34 cellular contexts compared by ENCODE assay signal in genomic region chr9:76077537-76077936, GRCh38.
DNase-seq lines count a peak whose midpoint lies in the region; ATAC-seq, FAIRE-seq and TF ChIP-seq lines count a peak whose summit lies in the region.
"Had no signal": no experiment of that assay in that cellular context is flagged by ENCODE, and none has a peak within 500 bp of the region (broad histone marks: within the 10 kb centered on the region; RNA-seq: fewer than 3 reads in every experiment).

No MANE protein-coding gene starts in this region.

- H3K36me3 ChIP-seq in HEK293 (ENCODE audit: control insufficient read depth in 2 of 2, insufficient read depth in 1 of 2, low read length in 2 of 2), result peaks cover 0 to 7% of the 10 kb centered on the region in 2 experiments; a peak in 1 of 3 replicates
- H3K36me3 ChIP-seq in K562 (ENCODE audit: control insufficient read depth, insufficient read depth, low read length), result no peaks in the 10 kb centered on the region
- H3K36me3 ChIP-seq in H1 (ENCODE audit: control insufficient read depth in 2 of 4, insufficient read depth in 4 of 4, low read length in 3 of 4), result peaks cover 0 to 3% (median 0%) of the 10 kb centered on the region in 4 experiments; a peak in 1 of 8 replicates
- H3K36me3 ChIP-seq in uterus, result no peaks in the 10 kb centered on the region
- H3K36me3 ChIP-seq: BE2C; BLaER1; BLaER1 treated with 17β-estradiol and CSF1 and Interleukin-3, amounts not matched to agents 10 nM and 100 nM had no signal

- H3K4me3 ChIP-seq in A549 (no peak overlapping the region), HEK293 (ENCODE audit: low read depth, low read length) (no peak overlapping the region), K562 (no peak overlapping the region), H1 (ENCODE audit: extremely low read depth in 1 of 4, insufficient read depth in 2 of 4, low read depth in 3 of 4, low read length in 4 of 4) (no peak overlapping the region), uterus (no peak overlapping the region)
- H3K4me3 ChIP-seq: BLaER1; BLaER1 treated with 17β-estradiol and CSF1 and Interleukin-3, amounts not matched to agents 10 nM and 100 nM had no signal

- H3K23ac ChIP-seq in H1 (ENCODE audit: insufficient read length), result no peak overlapping the region

- H3K9me3 ChIP-seq in A549 (no peaks in the 10 kb centered on the region; the same call in 1 of the 3 replicates), HEK293 (ENCODE audit: control insufficient read depth, insufficient read depth, low read depth, low read length) (no peaks in the 10 kb centered on the region), K562 (replicated peaks; ENCODE audit: control insufficient read depth, insufficient read depth, low read depth, low read length) (no peaks in the 10 kb centered on the region), H1 (ENCODE audit: insufficient read depth in 2 of 2, low read depth in 1 of 2, low read length in 1 of 2) (0 out of 4 replicates have a peak, but pooled peaks cover 0 to 2% of the 10 kb centered on the region in 2 experiments), uterus (no peaks in the 10 kb centered on the region)
- H3K9me3 ChIP-seq: BE2C, Caco-2 had no signal

- H4K20me1 ChIP-seq in K562 (replicated peaks; ENCODE audit: control insufficient read depth, insufficient read depth, low read length) (no peaks in the 10 kb centered on the region), H1 (replicated peaks in 1 of 2; ENCODE audit: control insufficient read depth in 1 of 2, insufficient read depth in 2 of 2, low read length in 2 of 2) (peaks cover 0 to 1% of the 10 kb centered on the region in 2 experiments)
- H4K20me1 ChIP-seq: BLaER1; BLaER1 treated with 17β-estradiol and CSF1 and Interleukin-3, amounts not matched to agents 10 nM and 100 nM had no signal

- no peak overlapping the region for H3K14ac ChIP-seq in H1 (ENCODE audit: insufficient read length)

- H3K56ac ChIP-seq in H1 (replicated peaks; ENCODE audit: insufficient read length, low read depth, low read length), result no peak overlapping the region

- no peak overlapping the region for H4K5ac ChIP-seq in H1 (ENCODE audit: insufficient read length, low read depth, low read length)

- no peak overlapping the region for H2BK12ac ChIP-seq in H1 (ENCODE audit: low read depth, low read length)

- BruUV-seq in K562 (replicated peaks; lab: Mats Ljungman, UMichigan), result no TSS peak

- H3K9ac ChIP-seq in K562 (ENCODE audit: insufficient read depth in 1 of 2, low read depth in 2 of 2, low read length in 2 of 2), result no peak overlapping the region
- no peak overlapping the region for H3K9ac ChIP-seq in H1 (replicated peaks in 1 of 4; ENCODE audit: extremely low read depth in 1 of 4, low read depth in 3 of 4, low read length in 3 of 4)
- H3K9ac ChIP-seq: BLaER1; BLaER1 treated with 17β-estradiol and CSF1 and Interleukin-3, amounts not matched to agents 10 nM and 100 nM had no signal

- no peak overlapping the region for H3K18ac ChIP-seq in H1 (ENCODE audit: extremely low read depth, low read length)

- POLR2A ChIA-PET in A549 (lab: Yijun Ruan, JAX), result no interaction called here
- POLR2A ChIA-PET in HEK293 (lab: Yijun Ruan, JAX), result no interaction called here
- POLR2A ChIA-PET in K562 (lab: Yijun Ruan, JAX), result no interaction called here
- POLR2A ChIA-PET in H1 (lab: Charles Lee; ENCODE audit: partially characterized antibody), result no interaction called here

- no peak for DNase-seq in A549 (ENCODE audit: low read depth in 1 of 2, low spot score in 1 of 2)
- no peak for DNase-seq in K562 (ENCODE audit: extremely low read depth in 1 of 4, low spot score in 3 of 4)
- no peak for DNase-seq in H1 (ENCODE audit: low read depth in 1 of 2, low spot score in 2 of 2)
- DNase-seq in uterus, result no peak
- no peak for DNase-seq in central memory CD4-positive, alpha-beta T cell
- no peak for DNase-seq in NCI-H1048 (lab: John Stamatoyannopoulos, UW)
- no peak for DNase-seq in activated naive CD4-positive, alpha-beta T cell treated with Interleukin-2 at 50 U/mL for 16 hours
- DNase-seq: 8988T; ACHN; AML-193; BE2C; C1 segment of cervical spinal cord; Caco-2; Calu3; CD4-positive, alpha-beta memory T cell; CD4-positive, alpha-beta T cell; CD4-positive, CD25-positive, alpha-beta regulatory T cell; CD8-positive, alpha-beta memory T cell; CD8-positive, alpha-beta T cell; COR-L47; DMS 273 treated with DMSO at 0.1 percent for 48 hours; DMS153; DMS53; DMS79; DMS79 treated with DMSO at 0.1 percent for 48 hours; DND-41; EL had no signal

- no peak overlapping the region for H2AFZ ChIP-seq in K562 (ENCODE audit: low read depth, low read length)
- H2AFZ ChIP-seq in H1 (ENCODE audit: low read length), result no peak overlapping the region

- no peaks in the 10 kb centered on the region for H3K9me1 ChIP-seq in K562 (ENCODE audit: control insufficient read depth, insufficient read depth, low read length)

- no peak overlapping the region for H3K4ac ChIP-seq in H1 (replicated peaks; ENCODE audit: insufficient read length, low read depth, low read length)

- H3K79me2 ChIP-seq in K562 (ENCODE audit: control insufficient read depth, insufficient read depth, low read length) (no peaks in the 10 kb centered on the region), H1 (ENCODE audit: control insufficient read depth in 1 of 2, insufficient read depth in 2 of 2, low read length in 2 of 2) (no peaks in the 10 kb centered on the region)

- H2BK15ac ChIP-seq in H1 (ENCODE audit: low read length), result no peak overlapping the region

- H3K79me1 ChIP-seq in H1 (ENCODE audit: low read depth, low read length), result no peaks in the 10 kb centered on the region

- H4K8ac ChIP-seq in H1 (ENCODE audit: extremely low read depth, insufficient read depth, low read length), result no peak overlapping the region

- H3K23me2 ChIP-seq in H1 (ENCODE audit: low read depth, low read length), result no peaks in the 10 kb centered on the region

- CTCF ChIA-PET in A549 (lab: Yijun Ruan, JAX), result no interaction called here
- CTCF ChIA-PET in HEK293 (lab: Yijun Ruan, JAX), result interaction anchor here (0.6 kb wide), 1 partner anchor 58 kb away, joined by 4 read pairs; no protein-coding TSS in a partner anchor
- CTCF ChIA-PET in K562 (lab: Yijun Ruan, JAX; ENCODE audit: low intra/inter-chr PET ratio), result no interaction called here
- CTCF ChIA-PET in H1 (lab: Charles Lee; ENCODE audit: partially characterized antibody), result interaction anchor here (0.7 kb wide), 1 partner anchor 9 kb away, joined by 3 read pairs; no protein-coding TSS in a partner anchor

- TF ChIP-seq EP300 in A549 (IDR thresholded peaks at IDR 0.05) (no peak), K562 (IDR thresholded peaks at IDR 0.05; ENCODE audit: low read length) (no peak), H1 (IDR thresholded peaks at IDR 0.05; ENCODE audit: borderline replicate concordance in 1 of 2, low read depth in 2 of 2, low read length in 2 of 2) (no peak)

- H2AK5ac ChIP-seq in H1 (ENCODE audit: low read depth, low read length), result no peak overlapping the region

- TF ChIP-seq POLR2A in A549 (IDR thresholded peaks at IDR 0.05; ENCODE audit: low read length) (no peak), K562 (conservative IDR thresholded peaks at IDR 0.05) (no peak), H1 (IDR thresholded peaks at IDR 0.05; ENCODE audit: control extremely low read depth in 1 of 2, low read depth in 2 of 2, low read length in 2 of 2) (no peak), uterus (IDR thresholded peaks at IDR 0.05) (no peak)

- ATAC-seq in A549 (no peak), K562 (no peak)
- ATAC-seq: CD8-positive, alpha-beta T cell had no signal

- in situ Hi-C loops in K562 (cut with MboI), result no loop called here

- H3K27ac ChIP-seq in A549 (no peak overlapping the region), HEK293 (ENCODE audit: extremely low read depth, low read depth, low read length) (no peak overlapping the region), K562 (ENCODE audit: extremely low read depth, low read depth, low read length) (no peak overlapping the region), H1 (ENCODE audit: low read depth, low read length) (no peak overlapping the region), uterus (no peak overlapping the region)
- H3K27ac ChIP-seq: 22Rv1; BLaER1; BLaER1 treated with 17β-estradiol and CSF1 and Interleukin-3, amounts not matched to agents 10 nM and 100 nM; C4-2B had no signal

- no peak overlapping the region for H3K4me2 ChIP-seq in A549
- H3K4me2 ChIP-seq in K562 (ENCODE audit: insufficient read depth, low read length), result no peak overlapping the region
- no peak overlapping the region for H3K4me2 ChIP-seq in H1 (ENCODE audit: insufficient read depth in 1 of 2, low read depth in 2 of 2, low read length in 2 of 2)
- H3K4me2 ChIP-seq: BLaER1; BLaER1 treated with 17β-estradiol and CSF1 and Interleukin-3, amounts not matched to agents 10 nM and 100 nM had no signal

- no peak overlapping the region for H2BK5ac ChIP-seq in H1 (ENCODE audit: low read depth, low read length)

- H2BK120ac ChIP-seq in H1 (replicated peaks; ENCODE audit: low read depth, low read length), result no peak overlapping the region

- TF ChIP-seq CTCF in A549 (IDR thresholded peaks at IDR 0.05) (no peak), HEK293 (tag by site-specific recombination; IDR thresholded peaks at IDR 0.05) (no peak), K562 (IDR thresholded peaks at IDR 0.05 in 2 of 3, conservative IDR thresholded peaks at IDR 0.05 in 1 of 3; ENCODE audit: insufficient read depth in 2 of 3, low read depth in 1 of 3, low read length in 3 of 3) (no peak), H1 (IDR thresholded peaks at IDR 0.05; ENCODE audit: control extremely low read depth in 1 of 3, insufficient read depth in 1 of 3, low read depth in 1 of 3, low read length in 3 of 3) (no peak), uterus (IDR thresholded peaks at IDR 0.05) (no peak)

- no peaks in the 10 kb centered on the region for H3K27me3 ChIP-seq in K562 (ENCODE audit: control insufficient read depth in 2 of 2, insufficient read depth in 2 of 2, low read length in 2 of 2)
- H3K27me3 ChIP-seq in H1 (replicated peaks in 1 of 4; ENCODE audit: control insufficient read depth in 3 of 4, extremely low read depth in 1 of 4, insufficient read depth in 3 of 4, low read length in 3 of 4), result no peaks in the 10 kb centered on the region
- no peaks in the 10 kb centered on the region for H3K27me3 ChIP-seq in uterus
- H3K27me3 ChIP-seq: BLaER1; BLaER1 treated with 17β-estradiol and CSF1 and Interleukin-3, amounts not matched to agents 10 nM and 100 nM had no signal

- FAIRE-seq in A549 (lab: Jason Lieb, UNC) (no peak), K562 (lab: Jason Lieb, UNC) (no peak), H1 (lab: Jason Lieb, UNC) (no peak)
- FAIRE-seq: A204.1, D721Med had no signal

- no peak overlapping the region for H4K91ac ChIP-seq in H1 (replicated peaks; ENCODE audit: insufficient read length, low read length)

- no peak overlapping the region for H2BK20ac ChIP-seq in H1 (ENCODE audit: low read length)

- TF ChIP-seq RAD21 in A549 (conservative IDR thresholded peaks at IDR 0.05 in 1 of 2, IDR thresholded peaks at IDR 0.05 in 1 of 2), result no peak
- TF ChIP-seq RAD21 in K562 (CRISPR knock-in tag; conservative IDR thresholded peaks at IDR 0.05 in 1 of 2, IDR thresholded peaks at IDR 0.05 in 1 of 2), result no peak
- no peak for TF ChIP-seq RAD21 in H1 (IDR thresholded peaks at IDR 0.05 in 1 of 2, conservative IDR thresholded peaks at IDR 0.05 in 1 of 2; ENCODE audit: low read depth in 2 of 2, low read length in 2 of 2)

- intact Hi-C loops in K562 (cut with micrococcal nuclease), result no loop called here
- intact Hi-C loops in uterus (cut with DNase I; ENCODE audit: low total_unique reads), result no loop called here

- H3K4me1 ChIP-seq in A549 (no peaks in the 10 kb centered on the region), HEK293 (ENCODE audit: control insufficient read depth, insufficient read depth, low read length) (no peaks in the 10 kb centered on the region), K562 (replicated peaks in 1 of 2; ENCODE audit: control insufficient read depth in 2 of 2, insufficient read depth in 2 of 2, low read length in 2 of 2) (no peaks in the 10 kb centered on the region), H1 (replicated peaks in 1 of 4; ENCODE audit: control insufficient read depth in 3 of 4, insufficient read depth in 4 of 4, low read length in 3 of 4) (no peaks in the 10 kb centered on the region), uterus (no peaks in the 10 kb centered on the region)
- H3K4me1 ChIP-seq: BE2C; BLaER1; BLaER1 treated with 17β-estradiol and CSF1 and Interleukin-3, amounts not matched to agents 10 nM and 100 nM; Caco-2 had no signal

Comparison
In these comparisons a context has a peak if more than half of its experiments do, and no peak if none do; other contexts are left out.
1. CTCF ChIA-PET loops: an anchor here in HEK293 (0.6 kb wide) and H1 (0.7 kb wide); none called in A549 and K562.